ENCODE assay signal across 8 cellular contexts in the genomic region with DNA sequence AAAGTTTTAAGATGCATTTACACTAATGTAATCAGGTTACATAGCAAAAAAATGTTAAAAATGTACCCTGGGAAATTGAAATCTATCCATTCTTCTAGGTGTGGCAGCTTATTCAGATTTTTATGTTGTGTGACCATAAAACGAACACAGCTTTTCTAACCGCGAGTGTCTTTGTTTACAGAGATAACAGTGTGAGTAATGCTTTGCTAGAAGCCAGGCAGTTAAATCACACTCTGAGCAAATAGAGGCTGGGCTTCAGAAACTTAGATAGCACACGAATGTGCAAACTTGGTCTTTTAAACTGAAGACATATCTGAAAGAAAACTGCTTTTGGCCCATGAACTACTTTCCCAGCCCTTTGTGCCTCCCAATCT.
DNase-seq lines count a peak whose midpoint lies in the region; ATAC-seq and TF ChIP-seq lines count a peak whose summit lies in the region.

No MANE protein-coding gene starts in this region.

- no peaks in the 10 kb centered on the region for H3K27me3 Mint-ChIP-seq in activated T-cell treated with anti-CD3 and anti-CD28 coated beads, Interleukin-2, amount 50 U/mL, for 4 hours (ENCODE audit: low read depth)

- no peaks in the 10 kb centered on the region for H3K9me2 ChIP-seq in SK-N-SH

- H3K4me2 ChIP-seq in SK-N-SH (peak overlapping the region; percentile 72), osteoblast (ENCODE audit: insufficient read depth, low read length) (peak overlapping the region; percentile 78)

- peaks cover 41% of the 10 kb centered on the region for H4K20me1 ChIP-seq in SK-N-SH (ENCODE audit: insufficient read depth)
- peaks cover 8% of the 10 kb centered on the region for H4K20me1 ChIP-seq in osteoblast (ENCODE audit: insufficient read depth, low read length)

- 4% methylated on average over 4 of the region's 4 CpGs for WGBS in SK-N-SH (ENCODE audit: low lambda C conversion rate)
- 3% methylated on average over 4 of the region's 4 CpGs for WGBS in esophagus, 2 donors

- no peaks in the 10 kb centered on the region for H3K27me3 ChIP-seq in SK-N-SH (ENCODE audit: insufficient read depth)
- H3K27me3 ChIP-seq in esophagus (ENCODE audit: control insufficient read depth in 1 of 2, insufficient read depth in 2 of 2, low read length in 2 of 2), result no peaks in the 10 kb centered on the region
- no peaks in the 10 kb centered on the region for H3K27me3 ChIP-seq in osteoblast (ENCODE audit: insufficient read depth, low read length)

- peaks cover 36% of the 10 kb centered on the region for H3F3A ChIP-seq in SK-N-SH (replicated peaks; ENCODE audit: insufficient read depth)

- H3K4me1 ChIP-seq in SK-N-SH (ENCODE audit: control insufficient read depth in 1 of 2, insufficient read depth in 2 of 2, low read depth in 1 of 2, low read length in 1 of 2) (peaks cover 49 to 59% of the 10 kb centered on the region in 2 experiments), esophagus (ENCODE audit: control insufficient read depth in 2 of 2, insufficient read depth in 2 of 2, low read length in 1 of 2) (peaks cover 13 to 20% of the 10 kb centered on the region in 2 donors), osteoblast (ENCODE audit: insufficient read depth, low read length) (peaks cover 65% of the 10 kb centered on the region)

- no peak for TF ChIP-seq RAD21 in SK-N-SH (IDR thresholded peaks at IDR 0.05; ENCODE audit: low read length)

- H3K4me3 ChIP-seq in SK-N-SH (ENCODE audit: low read depth in 2 of 2, low read length in 1 of 2), result peak overlapping the region in 1 of 2 experiments; percentile 13; a peak in 1 of 4 replicates
- H3K4me3 ChIP-seq in esophagus (ENCODE audit: low read depth in 1 of 2, low read length in 2 of 2), result no peak overlapping the region
- peak overlapping the region; percentile 18 for H3K4me3 ChIP-seq in osteoblast (ENCODE audit: insufficient read depth, low read length)

- peak overlapping the region; percentile 64 to 87 for H3K27ac ChIP-seq in SK-N-SH (ENCODE audit: low read depth in 2 of 2, low read length in 1 of 2)
- H3K27ac ChIP-seq in esophagus (ENCODE audit: low read depth in 2 of 2, low read length in 1 of 2), result peak overlapping the region; percentile 78 to 94
- peak overlapping the region; percentile 99 for H3K27ac ChIP-seq in osteoblast (ENCODE audit: low read depth, low read length)

- no peak for TF ChIP-seq EP300 in SK-N-SH (IDR thresholded peaks at IDR 0.05; ENCODE audit: borderline replicate concordance in 1 of 2, low read depth in 1 of 2, low read length in 1 of 2)

- peaks cover 93% of the 10 kb centered on the region for H3K4me1 Mint-ChIP-seq in activated T-cell treated with anti-CD3 and anti-CD28 coated beads, Interleukin-2, amount 50 U/mL, for 4 hours (ENCODE audit: low read depth)

- H3K9me3 Mint-ChIP-seq in activated T-cell treated with anti-CD3 and anti-CD28 coated beads, Interleukin-2, amount 50 U/mL, for 4 hours, result no peaks in the 10 kb centered on the region

- H2AFZ ChIP-seq in SK-N-SH (ENCODE audit: low read depth) (no peak overlapping the region), osteoblast (ENCODE audit: low read length) (no peak overlapping the region)

- H3K79me2 ChIP-seq in SK-N-SH (ENCODE audit: insufficient read depth), result peaks cover 98% of the 10 kb centered on the region
- H3K79me2 ChIP-seq in osteoblast (ENCODE audit: insufficient read depth, low read length), result peaks cover 77% of the 10 kb centered on the region

- H3K9ac ChIP-seq in SK-N-SH, result peak overlapping the region; percentile 57; the same call in 1 of the 2 replicates

- CTCF ChIA-PET in SK-N-SH (lab: Yijun Ruan, JAX), result no interaction called here

- peak; percentile 32 for ATAC-seq in activated T-cell treated with anti-CD3 and anti-CD28 coated beads, Interleukin-2, amount 50 U/mL, for 4 hours
- ATAC-seq in HG02571 (IDR thresholded peaks at IDR 0.05; ENCODE audit: unreplicated experiment), result no peak
- no peak for ATAC-seq in GM21717 (IDR thresholded peaks at IDR 0.05; ENCODE audit: unreplicated experiment)

- H3K36me3 Mint-ChIP-seq in activated T-cell treated with anti-CD3 and anti-CD28 coated beads, Interleukin-2, amount 50 U/mL, for 4 hours (ENCODE audit: insufficient read depth), result peaks cover 13% of the 10 kb centered on the region

- no peaks in the 10 kb centered on the region for H3K9me3 ChIP-seq in SK-N-SH
- H3K9me3 ChIP-seq in esophagus (ENCODE audit: control insufficient read depth in 2 of 2, insufficient read depth in 1 of 2, low read depth in 1 of 2, low read length in 1 of 2), result no peaks in the 10 kb centered on the region
- no peaks in the 10 kb centered on the region for H3K9me3 ChIP-seq in osteoblast (ENCODE audit: low read depth, low read length)

- no peak for TF ChIP-seq CTCF in SK-N-SH (IDR thresholded peaks at IDR 0.05)
- TF ChIP-seq CTCF in osteoblast (IDR thresholded peaks at IDR 0.05; ENCODE audit: extremely low read depth, low read depth, low read length), result no peak

- POLR2A ChIA-PET in SK-N-SH (lab: Yijun Ruan, JAX), result no interaction called here

- peaks cover 5 to 7% of the 10 kb centered on the region in 2 experiments for H3K36me3 ChIP-seq in SK-N-SH (replicated peaks in 1 of 2; ENCODE audit: control insufficient read depth in 1 of 2, insufficient read depth in 2 of 2, low read length in 1 of 2)
- H3K36me3 ChIP-seq in esophagus (ENCODE audit: control insufficient read depth in 2 of 2, insufficient read depth in 2 of 2, low read length in 1 of 2), result no peaks in the 10 kb centered on the region
- no peaks in the 10 kb centered on the region for H3K36me3 ChIP-seq in osteoblast (ENCODE audit: insufficient read depth, low read length)

- H3K4me3 Mint-ChIP-seq in activated T-cell treated with anti-CD3 and anti-CD28 coated beads, Interleukin-2, amount 50 U/mL, for 4 hours, result peak overlapping the region; percentile 71

- DNase-seq in activated T-cell treated with anti-CD3 and anti-CD28 coated beads, Interleukin-2, amount 50 U/mL, for 4 hours, result no peak
- no peak for DNase-seq in activated T-cell treated with anti-CD3 and anti-CD28 coated beads for 4 hours
- no peak for DNase-seq in SK-N-SH
- DNase-seq in osteoblast (ENCODE audit: insufficient read length, low spot score, missing footprints), result peak; percentile 53
- no peak for DNase-seq in NK-92 (lab: John Stamatoyannopoulos, UW; ENCODE audit: unreplicated experiment)

TF ChIP-seq in SK-N-SH, 30 proteins besides CTCF, POLR2A, EP300 and RAD21:
- TF ChIP-seq NFIC (IDR thresholded peaks at IDR 0.05; ENCODE audit: borderline replicate concordance) (no peak), TCF12 (IDR thresholded peaks at IDR 0.05) (peak; percentile 27; the same call in 1 of the 2 replicates), RCOR1 (IDR thresholded peaks at IDR 0.05; ENCODE audit: low read length) (no peak), JUND (IDR thresholded peaks at IDR 0.05) (no peak), CHD2 (IDR thresholded peaks at IDR 0.05; ENCODE audit: low read length, partially characterized antibody) (no peak), FOSL2 (IDR thresholded peaks at IDR 0.05; ENCODE audit: borderline replicate concordance, low read depth) (0 out of 2 replicates have a peak, but pooled peaks have one; percentile 11), MXI1 (IDR thresholded peaks at IDR 0.05; ENCODE audit: low read depth, low read length) (no peak)
- TF ChIP-seq, protein P1, sequence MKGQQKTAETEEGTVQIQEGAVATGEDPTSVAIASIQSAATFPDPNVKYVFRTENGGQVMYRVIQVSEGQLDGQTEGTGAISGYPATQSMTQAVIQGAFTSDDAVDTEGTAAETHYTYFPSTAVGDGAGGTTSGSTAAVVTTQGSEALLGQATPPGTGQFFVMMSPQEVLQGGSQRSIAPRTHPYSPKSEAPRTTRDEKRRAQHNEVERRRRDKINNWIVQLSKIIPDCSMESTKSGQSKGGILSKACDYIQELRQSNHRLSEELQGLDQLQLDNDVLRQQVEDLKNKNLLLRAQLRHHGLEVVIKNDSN (IDR thresholded peaks at IDR 0.05; ENCODE audit: borderline replicate concordance, low read depth), result no peak

Comparison
In these comparisons a context has a peak if more than half of its experiments do, and no peak if none do; other contexts are left out.
1. ATAC-seq: peak in activated T-cell treated with anti-CD3 and anti-CD28 coated beads, Interleukin-2, amount 50 U/mL, for 4 hours (2 of 2); none in HG02571 (single experiment) and GM21717 (single experiment).
2. Peak in every context shown above with its lines, with median percentiles within 50 percentile points of each other: H3K27ac ChIP-seq.